8 cellular contexts compared by ENCODE assay signal in the genomic region with DNA sequence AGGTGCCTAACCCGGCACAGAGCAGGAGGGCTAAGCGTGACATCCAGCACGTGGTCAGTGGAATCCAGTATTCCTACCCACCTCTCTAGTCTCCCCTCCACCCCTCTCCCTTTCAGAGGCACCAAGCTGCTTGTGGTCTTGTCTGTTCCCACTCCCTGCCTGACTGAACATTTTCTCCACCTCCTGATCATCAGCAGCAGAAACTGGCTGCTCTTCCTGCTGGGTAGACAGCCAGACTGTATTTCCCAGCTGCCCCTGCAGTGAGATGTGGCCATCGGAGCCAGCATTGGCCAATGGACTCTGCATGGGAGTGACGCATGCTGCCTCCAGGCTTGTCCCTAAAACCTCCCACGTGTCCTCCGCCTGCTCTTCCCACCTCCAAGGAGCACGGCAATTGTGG.
A peak's percentile ranks its signal among the peaks of the same experiment; 100 is the strongest.
DNase-seq lines count a peak whose midpoint lies in the region; ATAC-seq and TF ChIP-seq lines count a peak whose summit lies in the region.
"Not testable (repeated sequence)": the region's sequence is repeated elsewhere in the genome, so short reads cannot be mapped to it uniquely, and the experiment has no call there.

No MANE protein-coding gene starts in this region.

- H3K27ac ChIP-seq in IMR-90 (ENCODE audit: insufficient read depth, low read length): peak overlapping the region; percentile 45
- not testable (repeated sequence) for H3K27ac ChIP-seq in right cardiac atrium (ENCODE audit: low read length)
- peak overlapping the region in 1 of 2 donors; percentile 64 for H3K27ac ChIP-seq in uterus

- peak overlapping the region; percentile 77 for H2BK20ac ChIP-seq in IMR-90 (ENCODE audit: low read depth, low read length)

- CTCF ChIA-PET in IMR-90 (lab: Yijun Ruan, JAX): not testable (repeated sequence)

- peak overlapping the region; percentile 100 for H4K5ac ChIP-seq in IMR-90 (ENCODE audit: low read depth, low read length)

- not testable (repeated sequence) for H3K79me1 ChIP-seq in IMR-90 (ENCODE audit: low read depth in 1 of 2, low read length in 2 of 2)

- H4K8ac ChIP-seq in IMR-90 (ENCODE audit: low read depth in 2 of 2, low read length in 2 of 2): peak overlapping the region; percentile 98 to 99

- in situ Hi-C loops in IMR-90 (cut with MboI; ENCODE audit: low sequenced_read_pairs); astrocyte of the spinal cord (cut with HindIII; ENCODE audit: low sequenced_read_pairs): not testable (repeated sequence)

- H3K56ac ChIP-seq in IMR-90 (ENCODE audit: extremely low read depth, insufficient read depth, low read length): peak overlapping the region; percentile 82

- not testable (repeated sequence) for H3K4me3 ChIP-seq in IMR-90 (ENCODE audit: insufficient read depth, low read depth, low read length); astrocyte of the spinal cord (ENCODE audit: low read depth, low read length); choroid plexus epithelial cell (ENCODE audit: low read depth, low read length); right cardiac atrium (ENCODE audit: low read length); uterus

- TF ChIP-seq CTCF in AG09319 (IDR thresholded peaks at IDR 0.05; ENCODE audit: low read depth, low read length); IMR-90 (conservative IDR thresholded peaks at IDR 0.05; ENCODE audit: low read depth, low read length); astrocyte of the spinal cord (IDR thresholded peaks at IDR 0.05; ENCODE audit: low read depth, low read length); choroid plexus epithelial cell (conservative IDR thresholded peaks at IDR 0.05; ENCODE audit: low read depth, low read length); omental fat pad (IDR thresholded peaks at IDR 0.05); uterus (IDR thresholded peaks at IDR 0.05): not testable (repeated sequence)

- peak overlapping the region; percentile 85 for H2BK120ac ChIP-seq in IMR-90 (ENCODE audit: low read depth, low read length)

- not testable (repeated sequence) for H3K27me3 ChIP-seq in IMR-90 (ENCODE audit: control insufficient read depth, insufficient read depth, low read length); right cardiac atrium (ENCODE audit: control insufficient read depth, insufficient read depth); uterus

- H3K23ac ChIP-seq in IMR-90 (ENCODE audit: low read depth, low read length): peak overlapping the region; percentile 98; the same call in 1 of the 2 replicates

- not testable (repeated sequence) for ATAC-seq in IMR-90 (ENCODE audit: low read depth); right cardiac atrium; omental fat pad (ENCODE audit: low FRiP score)

- peak overlapping the region; percentile 96 for H4K91ac ChIP-seq in IMR-90 (ENCODE audit: insufficient read depth, low read depth, low read length)

- H2AK5ac ChIP-seq in IMR-90 (ENCODE audit: low read depth, low read length): peak overlapping the region; percentile 100

- not testable (repeated sequence) for H3K36me3 ChIP-seq in IMR-90 (ENCODE audit: control insufficient read depth, insufficient read depth, low read length); uterus

- H3K4me2 ChIP-seq in IMR-90 (ENCODE audit: low read depth, low read length): peak overlapping the region; percentile 76

- dilution Hi-C loops in IMR-90 (cut with HindIII; ENCODE audit: low sequenced_read_pairs, unreplicated experiment): not testable (repeated sequence)

- H3K18ac ChIP-seq in IMR-90 (ENCODE audit: low read depth, low read length): peak overlapping the region; percentile 98

- peak; percentile 47; the same call in 1 of the 2 replicates for TF ChIP-seq POLR2A in IMR-90 (IDR thresholded peaks at IDR 0.05; ENCODE audit: low read depth, low read length)
- not testable (repeated sequence) for TF ChIP-seq POLR2A in uterus (IDR thresholded peaks at IDR 0.05)

- POLR2A ChIA-PET in IMR-90 (lab: Charles Lee; ENCODE audit: unreplicated experiment): not testable (repeated sequence)

- not testable (repeated sequence) for H4K20me1 ChIP-seq in IMR-90 (ENCODE audit: insufficient read depth, low read length)

- H3K9me3 ChIP-seq in IMR-90 (ENCODE audit: control insufficient read depth, insufficient read depth, low read length); right cardiac atrium (ENCODE audit: control insufficient read depth, low read length); uterus: not testable (repeated sequence)

- peak; percentile 43 for DNase-seq in AG09319 (ENCODE audit: extremely low read depth, low read depth)
- peak; percentile 84 for DNase-seq in IMR-90
- DNase-seq in astrocyte of the spinal cord (ENCODE audit: low read depth, low spot score): peak; percentile 7
- peak; percentile 56 for DNase-seq in choroid plexus epithelial cell (ENCODE audit: low read depth)
- peak; percentile 56 for DNase-seq in fibroblast of peridontal ligament (ENCODE audit: extremely low read depth)
- DNase-seq in right cardiac atrium: peak in 2 of 3 donors; percentile 5 to 35
- DNase-seq in omental fat pad (ENCODE audit: low spot score): peak; percentile 14
- peak; percentile 18 to 63 for DNase-seq in uterus

- H2AK9ac ChIP-seq in IMR-90 (replicated peaks; ENCODE audit: low read depth, low read length, poor library complexity): not testable (repeated sequence)

- peak overlapping the region; percentile 98 for H2BK15ac ChIP-seq in IMR-90 (ENCODE audit: low read depth, low read length)

- not testable (repeated sequence) for TF ChIP-seq RAD21 in IMR-90 (IDR thresholded peaks at IDR 0.05; ENCODE audit: low read length)

- H3K14ac ChIP-seq in IMR-90 (replicated peaks; ENCODE audit: low read depth, low read length): peak overlapping the region; percentile 72

- H2BK5ac ChIP-seq in IMR-90 (ENCODE audit: low read depth, low read length, poor library complexity, severe bottlenecking): peak overlapping the region; percentile 82

- peak overlapping the region; percentile 87 for H3K4ac ChIP-seq in IMR-90 (ENCODE audit: low read depth, low read length)

- peak overlapping the region; percentile 86 for H3K9ac ChIP-seq in IMR-90 (ENCODE audit: low read depth, low read length)

- BruUV-seq in IMR-90 (replicated peaks; lab: Mats Ljungman, UMichigan): not testable (repeated sequence)

- H3K4me1 ChIP-seq in IMR-90 (ENCODE audit: control insufficient read depth, insufficient read depth, low read length); right cardiac atrium (ENCODE audit: control insufficient read depth, insufficient read depth, low read length); uterus: not testable (repeated sequence)

- not testable (repeated sequence) for H3K9me1 ChIP-seq in IMR-90 (ENCODE audit: insufficient read depth, low read length)

- no CpG with 5 or more reads among the region's 8 CpGs for whole genome bisulfite sequencing in IMR-90 (ENCODE audit: extremely low coverage in 2 of 2, insufficient read length in 1 of 2), 2 experiments
- WGBS in right cardiac atrium: 59% methylated on average over 4 of the region's 8 CpGs

- H2AFZ ChIP-seq in IMR-90 (replicated peaks; ENCODE audit: low read length, poor library complexity): not testable (repeated sequence)

- intact Hi-C loops in IMR-90 (cut with micrococcal nuclease); right cardiac atrium (cut with DNase I); uterus (cut with DNase I; ENCODE audit: low total_unique reads): not testable (repeated sequence)

TF ChIP-seq in IMR-90, 13 proteins besides CTCF, POLR2A, EP300 and RAD21:
- TF ChIP-seq, protein P1, sequence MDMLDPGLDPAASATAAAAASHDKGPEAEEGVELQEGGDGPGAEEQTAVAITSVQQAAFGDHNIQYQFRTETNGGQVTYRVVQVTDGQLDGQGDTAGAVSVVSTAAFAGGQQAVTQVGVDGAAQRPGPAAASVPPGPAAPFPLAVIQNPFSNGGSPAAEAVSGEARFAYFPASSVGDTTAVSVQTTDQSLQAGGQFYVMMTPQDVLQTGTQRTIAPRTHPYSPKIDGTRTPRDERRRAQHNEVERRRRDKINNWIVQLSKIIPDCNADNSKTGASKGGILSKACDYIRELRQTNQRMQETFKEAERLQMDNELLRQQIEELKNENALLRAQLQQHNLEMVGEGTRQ (IDR thresholded peaks at IDR 0.05; ENCODE audit: low read depth, low read length): peak; percentile 39; the same call in 1 of the 2 replicates

Comparison
In these comparisons a context has a peak if more than half of its experiments do, and no peak if none do; other contexts are left out.
1. DNase-seq: peak in every context shown above with its lines; median percentile 84 in IMR-90; 56 in choroid plexus epithelial cell; 56 in fibroblast of peridontal ligament; 43 in AG09319; 40 in uterus; 20 in right cardiac atrium; 14 in omental fat pad; 7 in astrocyte of the spinal cord.